Comparison of ENCODE assay signal across 17 cellular contexts in the genomic region with DNA sequence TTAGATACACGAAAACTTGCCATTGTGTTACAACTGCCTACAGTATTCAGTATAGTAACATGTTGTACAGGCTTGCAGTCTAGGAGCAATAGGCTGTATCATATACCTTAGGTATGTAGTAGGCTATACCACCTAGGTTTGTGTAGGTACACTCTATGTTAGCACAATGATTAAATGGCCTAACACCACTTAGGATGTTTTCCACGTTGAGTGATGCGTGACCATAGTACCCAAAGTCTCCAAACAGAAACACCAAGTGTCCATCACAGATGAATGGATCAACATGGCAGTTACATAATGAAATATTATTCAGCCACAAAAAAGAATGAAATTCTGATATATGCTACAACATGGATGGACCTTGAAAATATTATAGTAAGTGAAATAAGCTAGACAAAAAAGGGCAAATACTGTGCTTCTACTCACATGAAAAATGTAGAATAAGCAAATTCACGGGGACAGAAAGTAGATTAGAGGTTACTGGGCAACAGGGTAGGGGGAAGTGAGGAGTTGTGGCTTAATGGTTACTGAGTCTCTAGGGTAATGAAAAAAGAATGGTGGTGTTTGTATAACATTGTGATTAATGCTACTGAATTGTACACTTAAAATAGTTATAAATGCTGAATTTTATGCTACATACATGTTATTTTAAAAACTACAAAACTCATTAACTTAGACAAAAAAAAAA.
DNase-seq lines count a peak whose midpoint lies in the region; ATAC-seq, FAIRE-seq and TF ChIP-seq lines count a peak whose summit lies in the region.
"Had no signal": no experiment of that assay in that cellular context is flagged by ENCODE, and none has a peak within 500 bp of the region (broad histone marks: within the 10 kb centered on the region; RNA-seq: fewer than 3 reads in every experiment).

No MANE protein-coding gene starts in this region.

- H3K4me1 Mint-ChIP-seq in activated B cell treated with CpG ODN at 0.5 μM for 24 hours (peaks cover 98% of the 10 kb centered on the region), osteocyte (ENCODE audit: unreplicated experiment) (peaks cover 34% of the 10 kb centered on the region)

- peak; percentile 84 for FAIRE-seq in GM12892 (lab: Jason Lieb, UNC)

- H3K9me3 ChIP-seq in lower lobe of right lung (no peaks in the 10 kb centered on the region), PC-3 (ENCODE audit: low read length) (no peaks in the 10 kb centered on the region)
- H3K9me3 ChIP-seq: SJCRH30 had no signal

- H3K9me3 Mint-ChIP-seq in activated B cell treated with CpG ODN at 0.5 μM for 24 hours (no peaks in the 10 kb centered on the region), osteocyte (ENCODE audit: unreplicated experiment) (peaks cover 2% of the 10 kb centered on the region)

- POLR2A ChIA-PET in activated B cell treated with CpG ODN at 0.5 μM for 24 hours (lab: Charles Lee) (interaction anchor here (0.8 to 1.7 kb wide), 4 partner anchors 24 to 95 kb away, joined by 3 to 6 read pairs (median 4); no protein-coding TSS in a partner anchor), PC-3 (lab: Charles Lee; ENCODE audit: unreplicated experiment) (interaction anchor here (0.5 kb wide), 1 partner anchor 235 kb away, joined by 5 read pairs; no protein-coding TSS in a partner anchor)

- H3K27ac Mint-ChIP-seq in activated B cell treated with CpG ODN at 0.5 μM for 24 hours = peak overlapping the region; percentile 81
- H3K27ac Mint-ChIP-seq in osteocyte (ENCODE audit: unreplicated experiment) = no peak overlapping the region
- H3K27ac Mint-ChIP-seq: nephron progenitor cell had no signal

- peaks cover 29% of the 10 kb centered on the region for H4K20me1 ChIP-seq in PC-3 (ENCODE audit: low read length)

- no peaks in the 10 kb centered on the region for H3K36me3 ChIP-seq in lower lobe of right lung
- no peaks in the 10 kb centered on the region for H3K36me3 ChIP-seq in PC-3 (ENCODE audit: low read depth, low read length)
- H3K36me3 ChIP-seq: SJCRH30 had no signal

- no peak overlapping the region for H2AFZ ChIP-seq in PC-3 (ENCODE audit: low read length)

- H3K4me3 ChIP-seq in lower lobe of right lung (no peak overlapping the region), PC-3 (ENCODE audit: low read length) (no peak overlapping the region)
- H3K4me3 ChIP-seq: SJCRH30, skin epidermis had no signal

- H3K4me1 ChIP-seq in lower lobe of right lung (peaks cover 65% of the 10 kb centered on the region), PC-3 (ENCODE audit: insufficient read depth, low read length) (peaks cover 31% of the 10 kb centered on the region)

- no peak for TF ChIP-seq CTCF in activated B cell treated with CpG ODN at 0.5 μM for 24 hours (IDR thresholded peaks at IDR 0.05)
- no peak for TF ChIP-seq CTCF in osteocyte (IDR thresholded peaks at IDR 0.05)
- no peak for TF ChIP-seq CTCF in lower lobe of right lung (IDR thresholded peaks at IDR 0.05)
- no peak for TF ChIP-seq CTCF in PC-3 (conservative IDR thresholded peaks at IDR 0.05; ENCODE audit: low read depth, low read length)

- H3F3A ChIP-seq in PC-3 (ENCODE audit: low read length, unreplicated experiment) = no peaks in the 10 kb centered on the region

- no peaks in the 10 kb centered on the region for H3K27me3 Mint-ChIP-seq in activated B cell treated with CpG ODN at 0.5 μM for 24 hours
- no peaks in the 10 kb centered on the region for H3K27me3 Mint-ChIP-seq in osteocyte (ENCODE audit: unreplicated experiment)

- no peaks in the 10 kb centered on the region for H3K27me3 ChIP-seq in lower lobe of right lung (ENCODE audit: low read depth)
- H3K27me3 ChIP-seq in PC-3 (ENCODE audit: low read length) = no peaks in the 10 kb centered on the region
- H3K27me3 ChIP-seq: SJCRH30 had no signal

- H3K9me2 ChIP-seq in PC-3 (replicated peaks; ENCODE audit: low read length) = no peaks in the 10 kb centered on the region

- peaks cover under 1% of the 10 kb centered on the region for H3K36me3 Mint-ChIP-seq in activated B cell treated with CpG ODN at 0.5 μM for 24 hours (ENCODE audit: low read depth)
- no peaks in the 10 kb centered on the region for H3K36me3 Mint-ChIP-seq in osteocyte (ENCODE audit: unreplicated experiment)

- peak overlapping the region; percentile 65 for H3K4me3 Mint-ChIP-seq in activated B cell treated with CpG ODN at 0.5 μM for 24 hours
- no peak overlapping the region for H3K4me3 Mint-ChIP-seq in osteocyte (ENCODE audit: unreplicated experiment)
- H3K4me3 Mint-ChIP-seq: nephron progenitor cell had no signal

- no peak overlapping the region for H3K4me2 ChIP-seq in PC-3 (ENCODE audit: low read length)

- CTCF ChIA-PET in activated B cell treated with CpG ODN at 0.5 μM for 24 hours (lab: Charles Lee) (no interaction called here), PC-3 (lab: Charles Lee) (no interaction called here)

- intact Hi-C loops in activated B cell treated with CpG ODN at 0.5 μM for 24 hours (cut with micrococcal nuclease) = loop anchor here (1.0 to 5.0 kb wide), 4 partner anchors 22 to 94 kb away; no protein-coding TSS in a partner anchor
- intact Hi-C loops in lower lobe of right lung (cut with DNase I) = no loop called here
- intact Hi-C loops in PC-3 (cut with micrococcal nuclease) = no loop called here

- ATAC-seq in GM21576 (IDR thresholded peaks at IDR 0.05; ENCODE audit: unreplicated experiment) (peak; percentile 36), HG03354 (IDR thresholded peaks at IDR 0.05; ENCODE audit: poor library complexity, severe bottlenecking, unreplicated experiment) (peak; percentile 83), activated B cell treated with CpG ODN at 0.5 μM for 24 hours (ENCODE audit: low read depth) (peak; percentile 85), lower lobe of right lung (no peak), PC-3 (no peak)
- ATAC-seq: left lobe of liver had no signal

- H3K79me2 ChIP-seq in PC-3 (ENCODE audit: low read length) = peaks cover 97% of the 10 kb centered on the region

- H3K9ac ChIP-seq in PC-3 (ENCODE audit: low read length) = no peak overlapping the region

- no TSS peak for BruUV-seq in PC-3 (replicated peaks; lab: Mats Ljungman, UMichigan)

- no peak for TF ChIP-seq POLR2A in GM12892 (IDR thresholded peaks at IDR 0.05; ENCODE audit: low read depth, low read length)

- H3K27ac ChIP-seq in lower lobe of right lung = no peak overlapping the region
- no peak overlapping the region for H3K27ac ChIP-seq in PC-3 (ENCODE audit: low read length)
- H3K27ac ChIP-seq: SJCRH30, skin epidermis had no signal

- DNase-seq in GM12892 (ENCODE audit: insufficient read length) (no peak), activated B cell treated with CpG ODN at 0.5 μM for 24 hours (no peak), osteocyte (ENCODE audit: extremely low spot score, unreplicated experiment) (no peak), GDM1 (lab: John Stamatoyannopoulos, UW) (no peak), lower lobe of right lung (no peak), PC-3 (no peak)
- DNase-seq: activated CD4-positive, CD25-positive, alpha-beta regulatory T cell treated with anti-CD3 and anti-CD28 coated beads, Interleukin-2, amount 50 U/mL, for 72 hours; effector CD8-positive, alpha-beta T cell; EL; glutamatergic neuron; NCI-H510A treated with DMSO at 0.1 percent for 48 hours; nephron progenitor cell; SJCRH30 had no signal

Comparison
In these comparisons a context has a peak if more than half of its experiments do, and no peak if none do; other contexts are left out.
1. ATAC-seq: peak in GM21576 (single experiment), HG03354 (single experiment) and activated B cell treated with CpG ODN at 0.5 μM for 24 hours (single experiment); none in lower lobe of right lung (0 of 2) and PC-3 (single experiment).